ENCODE assay signal across 28 cellular contexts in genomic region chr17:65856865-65857264, GRCh38.
A peak's percentile ranks its signal among the peaks of the same experiment; 100 is the strongest.
DNase-seq lines count a peak whose midpoint lies in the region; TF ChIP-seq lines count a peak whose summit lies in the region.
"Had no signal": no experiment of that assay in that cellular context is flagged by ENCODE, and none has a peak within 500 bp of the region (broad histone marks: within the 10 kb centered on the region; RNA-seq: fewer than 3 reads in every experiment).

No MANE protein-coding gene starts in this region.

- H3K4me3 ChIP-seq in astrocyte of the spinal cord (ENCODE audit: low read depth, low read length) (no peak overlapping the region), foreskin fibroblast (ENCODE audit: low read depth in 1 of 2, low read length in 2 of 2) (no peak overlapping the region)
- H3K4me3 ChIP-seq: BLaER1, cardiac muscle cell, esophagus muscularis mucosa, lung, MG63, neural progenitor cell, Peyer's patch, SJCRH30, tibial nerve had no signal

- no peak overlapping the region for H3K27ac ChIP-seq in substantia nigra (ENCODE audit: low read depth, low read length, poor library complexity, severe bottlenecking)
- H3K27ac ChIP-seq: BLaER1, cardiac muscle cell, esophagus muscularis mucosa, neural progenitor cell, Peyer's patch, SJCRH30, tibial nerve had no signal

- no peak for TF ChIP-seq CTCF in HFFc6 (IDR thresholded peaks at IDR 0.05)
- no peak for TF ChIP-seq CTCF in astrocyte of the spinal cord (IDR thresholded peaks at IDR 0.05; ENCODE audit: low read depth, low read length)
- no peak for TF ChIP-seq CTCF in foreskin fibroblast (IDR thresholded peaks at IDR 0.05; ENCODE audit: low read depth, low read length)

- in situ Hi-C loops in astrocyte of the spinal cord (cut with HindIII; ENCODE audit: low sequenced_read_pairs) = no loop called here

- DNase-seq in A172 (ENCODE audit: low spot score) (peak; percentile 30), HFFc6 (peak; percentile 0), astrocyte of the spinal cord (ENCODE audit: low read depth, low spot score) (peak; percentile 35), foreskin fibroblast (peak; percentile 4 to 22), substantia nigra (lab: John Stamatoyannopoulos, UW) (no peak), NCI-H82 (lab: John Stamatoyannopoulos, UW) (no peak)
- DNase-seq in activated CD4-positive, CD25-positive, alpha-beta regulatory T cell (lab: John Stamatoyannopoulos, UW) = no peak
- DNase-seq in activated T-cell treated with anti-CD3 and anti-CD28 coated beads, Interleukin-2, amount 50 U/mL, for 48 hours = no peak
- DNase-seq: 8988T; activated CD4-positive, alpha-beta T cell treated with anti-CD3 and anti-CD28 coated beads for 1 hour; activated CD8-positive, alpha-beta T cell treated with anti-CD3 and anti-CD28 coated beads, Interleukin-2, amount 10 ng/mL, durations not matched to agents 7 days and 5 days; COR-L47; cortex of kidney; DMS79; kidney glomerular epithelial cell; MG63; NCI-H1417 treated with DMSO at 0.1 percent for 48 hours; NCI-H510A; Peyer's patch; posterior cingulate gyrus; SJCRH30; stimulated activated naive CD4-positive, alpha-beta T cell treated with Interleukin-2 at 50 U/mL for 16 hours had no signal

- no peaks in the 10 kb centered on the region for H3K36me3 Mint-ChIP-seq in HFFc6 (ENCODE audit: low read depth)
- H3K36me3 Mint-ChIP-seq: neural progenitor cell had no signal

- H3K27me3 Mint-ChIP-seq in HFFc6 (ENCODE audit: insufficient read depth) = no peaks in the 10 kb centered on the region

- no peaks in the 10 kb centered on the region for H3K9me3 Mint-ChIP-seq in HFFc6
- H3K9me3 Mint-ChIP-seq: neural progenitor cell had no signal

- H3K27ac Mint-ChIP-seq in HFFc6 = no peak overlapping the region
- H3K27ac Mint-ChIP-seq: activated CD8-positive, alpha-beta T cell treated with anti-CD3 and anti-CD28 coated beads, Interleukin-2, amount 10 ng/mL, durations not matched to agents 7 days and 5 days; neural progenitor cell had no signal

- no peak overlapping the region for H3K4me3 Mint-ChIP-seq in HFFc6
- H3K4me3 Mint-ChIP-seq: activated CD8-positive, alpha-beta T cell treated with anti-CD3 and anti-CD28 coated beads, Interleukin-2, amount 10 ng/mL, durations not matched to agents 7 days and 5 days; neural progenitor cell had no signal

- peaks cover 20% of the 10 kb centered on the region; the same call in 1 of the 2 replicates for H3K4me1 Mint-ChIP-seq in HFFc6 (ENCODE audit: low read depth)
- H3K4me1 Mint-ChIP-seq: neural progenitor cell had no signal

Comparison
In these comparisons a context has a peak if more than half of its experiments do, and no peak if none do; other contexts are left out.
1. DNase-seq: peak in A172 (single experiment), HFFc6 (single experiment), astrocyte of the spinal cord (single experiment) and foreskin fibroblast (2 of 2); none in substantia nigra (0 of 49), activated CD4-positive, CD25-positive, alpha-beta regulatory T cell (0 of 4), NCI-H82 (single experiment) and activated T-cell treated with anti-CD3 and anti-CD28 coated beads, Interleukin-2, amount 50 U/mL, for 48 hours (0 of 2).